Comparison of ENCODE assay signal across 8 cellular contexts in the genomic region with DNA sequence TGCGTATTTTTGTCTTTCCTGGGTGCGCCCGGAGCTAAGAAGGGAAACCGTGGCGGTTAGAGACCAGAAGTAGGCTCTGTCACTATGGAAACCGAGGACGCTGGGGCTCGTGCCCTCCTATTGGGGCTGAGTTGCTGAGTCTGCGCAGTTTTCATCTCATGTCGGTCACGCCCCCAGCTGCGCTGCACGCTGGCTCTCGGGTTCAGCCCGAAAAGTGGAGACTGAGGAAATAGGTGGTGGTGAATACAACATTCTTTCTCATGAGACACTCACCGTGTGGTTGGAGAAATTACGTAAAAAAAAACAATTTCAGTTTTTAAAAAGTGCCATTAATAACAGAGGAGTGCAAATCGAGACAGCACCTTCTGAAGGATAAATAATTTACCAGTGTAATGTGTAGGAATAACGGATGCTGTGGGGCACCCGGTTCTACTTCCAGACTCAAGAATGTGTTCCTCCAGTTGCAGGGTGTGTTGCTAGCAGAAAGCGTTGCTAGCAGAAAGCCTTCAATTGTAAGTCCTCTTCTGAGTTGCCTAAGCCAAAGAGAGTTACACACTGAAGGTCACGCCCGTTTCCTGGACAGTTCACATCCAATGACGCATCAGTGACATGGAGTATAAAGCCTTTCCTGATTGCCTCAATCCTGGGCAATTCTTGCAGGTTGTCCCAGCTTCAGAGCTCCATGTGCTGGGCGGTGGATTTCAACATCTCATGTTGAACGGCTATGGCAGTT. TPM values are rescaled to one million over a fixed set of nuclear protein-coding genes. Genes with fewer than 3 reads are reported as not detected.
DNase-seq lines count a peak whose midpoint lies in the region; ATAC-seq and TF ChIP-seq lines count a peak whose summit lies in the region.

No MANE protein-coding gene starts in this region.

- peak overlapping the region; percentile 86 for H3K4me3 Mint-ChIP-seq in activated CD8-positive, alpha-beta T cell treated with anti-CD3 and anti-CD28 coated beads, Interleukin-2, amount 10 ng/mL, durations not matched to agents 7 days and 5 days

- peak overlapping the region; percentile 86 for H3K27ac Mint-ChIP-seq in activated CD8-positive, alpha-beta T cell treated with anti-CD3 and anti-CD28 coated beads, Interleukin-2, amount 10 ng/mL, durations not matched to agents 7 days and 5 days

- H3K9me3 Mint-ChIP-seq in activated CD8-positive, alpha-beta T cell treated with anti-CD3 and anti-CD28 coated beads, Interleukin-2, amount 10 ng/mL, durations not matched to agents 7 days and 5 days (ENCODE audit: insufficient read depth) = no peaks in the 10 kb centered on the region

- peaks cover 25% of the 10 kb centered on the region for H3K4me1 Mint-ChIP-seq in activated CD8-positive, alpha-beta T cell treated with anti-CD3 and anti-CD28 coated beads, Interleukin-2, amount 10 ng/mL, durations not matched to agents 7 days and 5 days (ENCODE audit: low read depth)

- no peak for TF ChIP-seq CTCF in HL-60 (IDR thresholded peaks at IDR 0.05; ENCODE audit: insufficient read depth, low read length)

- DNase-seq in CD1c-positive myeloid dendritic cell (ENCODE audit: extremely low spot score) = peak; percentile 98
- peak; percentile 99 for DNase-seq in HL-60 (ENCODE audit: low read depth in 1 of 2, low spot score in 1 of 2)
- peak; percentile 37 for DNase-seq in NCI-H82 treated with DMSO at 0.1 percent for 48 hours (lab: John Stamatoyannopoulos, UW; ENCODE audit: unreplicated experiment)
- DNase-seq in activated CD8-positive, alpha-beta T cell treated with anti-CD3 and anti-CD28 coated beads, Interleukin-2, amount 10 ng/mL, durations not matched to agents 7 days and 5 days = peak; percentile 97
- DNase-seq in effector memory CD4-positive, alpha-beta T cell = peak; percentile 77 to 88 (median 78)
- peak; percentile 89 for DNase-seq in medulla oblongata (ENCODE audit: extremely low spot score)
- peak; percentile 65 to 83 (median 80) for DNase-seq in stimulated activated CD4-positive, alpha-beta T cell treated with anti-CD3 and anti-CD28 coated beads, TNF-alpha, amount 100 ng/mL, for 4 hours (ENCODE audit: low read depth in 3 of 3)

- CTCF ChIA-PET in activated CD8-positive, alpha-beta T cell treated with anti-CD3 and anti-CD28 coated beads, Interleukin-2, amount 10 ng/mL, durations not matched to agents 7 days and 5 days (lab: Charles Lee) = interaction anchor here (1.0 to 3.3 kb wide), 7 partner anchors 10 to 49 kb away, joined by 3 to 21 read pairs (median 7); no protein-coding TSS in a partner anchor

- H3K4me1 ChIP-seq in effector memory CD4-positive, alpha-beta T cell (ENCODE audit: control insufficient read depth, insufficient read depth, low read length, poor library complexity, severe bottlenecking) = peaks cover 7% of the 10 kb centered on the region

- peak overlapping the region; percentile 85 for H3K27ac ChIP-seq in HL-60 (replicated peaks)
- no peak overlapping the region for H3K27ac ChIP-seq in effector memory CD4-positive, alpha-beta T cell (ENCODE audit: insufficient read depth, low read length, poor library complexity, severe bottlenecking)

- no peaks in the 10 kb centered on the region for H3K27me3 ChIP-seq in HL-60 (ENCODE audit: insufficient read depth, poor library complexity, severe bottlenecking)
- no peaks in the 10 kb centered on the region for H3K27me3 ChIP-seq in effector memory CD4-positive, alpha-beta T cell (replicated peaks; ENCODE audit: control insufficient read depth, insufficient read depth, low read length, poor library complexity, severe bottlenecking)

- peaks cover 20% of the 10 kb centered on the region for H3K27me3 Mint-ChIP-seq in activated CD8-positive, alpha-beta T cell treated with anti-CD3 and anti-CD28 coated beads, Interleukin-2, amount 10 ng/mL, durations not matched to agents 7 days and 5 days (ENCODE audit: low read depth)

- peak; percentile 85 for ATAC-seq in GM19463 (IDR thresholded peaks at IDR 0.05; ENCODE audit: unreplicated experiment)
- peak; percentile 100 for ATAC-seq in activated CD8-positive, alpha-beta T cell treated with anti-CD3 and anti-CD28 coated beads, Interleukin-2, amount 10 ng/mL, durations not matched to agents 7 days and 5 days

- H3K9me3 ChIP-seq in effector memory CD4-positive, alpha-beta T cell (ENCODE audit: control insufficient read depth, low read length) = no peaks in the 10 kb centered on the region

- POLR2A ChIA-PET in activated CD8-positive, alpha-beta T cell treated with anti-CD3 and anti-CD28 coated beads, Interleukin-2, amount 10 ng/mL, durations not matched to agents 7 days and 5 days (lab: Charles Lee) = interaction anchor here (0.6 to 1.5 kb wide), 7 partner anchors 10 to 49 kb away, joined by 3 to 6 read pairs (median 3); partner anchors contain the start of gene MBD1

- H3K4me3 ChIP-seq in HL-60 (replicated peaks; ENCODE audit: insufficient read depth, low read length) = peak overlapping the region; percentile 45
- peak overlapping the region; percentile 50 for H3K4me3 ChIP-seq in effector memory CD4-positive, alpha-beta T cell (ENCODE audit: insufficient read depth, low read depth, low read length, poor library complexity, severe bottlenecking)

- H3K36me3 ChIP-seq in effector memory CD4-positive, alpha-beta T cell (ENCODE audit: control insufficient read depth, insufficient read depth, low read length) = no peaks in the 10 kb centered on the region

- peaks cover 6% of the 10 kb centered on the region for H3K36me3 Mint-ChIP-seq in activated CD8-positive, alpha-beta T cell treated with anti-CD3 and anti-CD28 coated beads, Interleukin-2, amount 10 ng/mL, durations not matched to agents 7 days and 5 days (ENCODE audit: low read depth)

RNA-seq across cellular contexts. Expression of gene CXXC1, which starts 20.4 kb away (rescaled TPM):
- total RNA-seq in activated CD8-positive, alpha-beta T cell treated with anti-CD3 and anti-CD28 coated beads, Interleukin-2, amount 10 ng/mL, durations not matched to agents 7 days and 5 days = 100 to 1,000 TPM; 136 to 158 TPM

RNA-seq across cellular contexts. Expression of gene MBD1, which starts 26.6 kb away (rescaled TPM):
- 100 to 1,000 TPM in 1 of 2 experiments, 10 to 100 TPM in 1; 97.3 to 101 TPM for total RNA-seq in activated CD8-positive, alpha-beta T cell treated with anti-CD3 and anti-CD28 coated beads, Interleukin-2, amount 10 ng/mL, durations not matched to agents 7 days and 5 days

RNA-seq across cellular contexts. Expression of gene CFAP53, which starts 41.6 kb away (rescaled TPM):
- total RNA-seq in activated CD8-positive, alpha-beta T cell treated with anti-CD3 and anti-CD28 coated beads, Interleukin-2, amount 10 ng/mL, durations not matched to agents 7 days and 5 days = under 1 TPM; 0.21 to 0.29 TPM

Comparison
In these comparisons a context has a peak if more than half of its experiments do, and no peak if none do; other contexts are left out.
1. DNase-seq: peak in every context shown above with its lines; median percentile 99 in HL-60; 98 in CD1c-positive myeloid dendritic cell; 97 in activated CD8-positive, alpha-beta T cell treated with anti-CD3 and anti-CD28 coated beads, Interleukin-2, amount 10 ng/mL, durations not matched to agents 7 days and 5 days; 89 in medulla oblongata; 80 in stimulated activated CD4-positive, alpha-beta T cell treated with anti-CD3 and anti-CD28 coated beads, TNF-alpha, amount 100 ng/mL, for 4 hours; 78 in effector memory CD4-positive, alpha-beta T cell; 37 in NCI-H82 treated with DMSO at 0.1 percent for 48 hours.